Comparison of ENCODE assay signal across 34 cellular contexts in the genomic region with DNA sequence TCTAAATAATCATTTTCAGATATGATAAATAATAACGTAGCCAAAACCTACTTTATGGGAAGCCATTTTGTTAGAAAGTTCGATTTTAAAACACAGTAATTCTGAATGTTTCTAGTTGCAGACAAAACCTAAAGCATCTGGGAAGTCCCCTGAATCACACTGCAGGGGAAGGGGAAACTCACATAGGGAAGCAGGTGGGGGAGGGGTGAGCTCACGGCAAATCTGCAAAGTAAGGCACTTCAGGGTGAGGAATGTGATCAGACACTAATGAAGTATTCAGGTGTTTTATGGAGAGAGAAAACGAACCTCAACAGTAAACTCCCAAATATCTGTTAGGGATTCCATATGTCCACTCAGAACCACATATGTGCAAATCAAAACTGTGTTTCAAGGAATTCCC.
"Had no signal": no experiment of that assay in that cellular context is flagged by ENCODE, and none has a peak within 500 bp of the region (broad histone marks: within the 10 kb centered on the region; RNA-seq: fewer than 3 reads in every experiment).

No MANE protein-coding gene starts in this region.

- H3K4me1 ChIP-seq: colonic mucosa, left lung, prostate gland, testis had no signal

- DNase-seq: activated CD4-positive, alpha-beta memory T cell treated with anti-CD3 and anti-CD28 coated beads, Interleukin-2, amount 10 ng/mL, durations not matched to agents 7 days and 5 days; activated CD4-positive, alpha-beta T cell treated with anti-CD3 and anti-CD28 coated beads, Interleukin-2, amount 10 ng/mL, durations not matched to agents 24 days and 14 days; activated CD8-positive, alpha-beta memory T cell treated with anti-CD3 and anti-CD28 coated beads, Interleukin-2, amount 50 U/mL, for 48 hours; activated gamma-delta T cell; activated naive CD4-positive, alpha-beta T cell treated with anti-CD3 and anti-CD28 coated beads, Interleukin-2, amount 10 ng/mL, durations not matched to agents 7 days and 5 days; activated naive CD8-positive, alpha-beta T cell treated with anti-CD3 and anti-CD28 coated beads, Interleukin-2, amount 10 ng/mL, durations not matched to agents 7 days and 5 days; activated T-cell treated with anti-CD3 and anti-CD28 coated beads, Interleukin-2, amount 50 U/mL, for 24 hours; cerebellar nuclear complex; colonic mucosa; dorsolateral prefrontal cortex; effector memory CD4-positive, alpha-beta T cell; kidney glomerular epithelial cell; left lung; naive B cell; nephron progenitor cell; ovary; retina; stimulated activated CD4-positive, alpha-beta T cell treated with anti-CD3 and anti-CD28 coated beads, Interleukin-12 subunit alpha, Interleukin-12 subunit beta, amount 100 ng/mL, for 4 hours; stimulated activated CD4-positive, alpha-beta T cell treated with anti-CD3 and anti-CD28 coated beads, Interleukin-4, amount 100 ng/mL, for 1 hour; stimulated activated naive CD8-positive, alpha-beta T cell treated with anti-CD3 and anti-CD28 coated beads, Interleukin-15, Interleukin-2, amounts not matched to agents 100 U/mL and 50 U/mL, for 24 hours; testis; trophoblast cell had no signal

- H3K4me3 ChIP-seq: ascending aorta, cardiac muscle cell, colonic mucosa, dorsolateral prefrontal cortex, gastroesophageal sphincter, hepatocyte, left lung, ovary, prostate gland, skin epidermis, testis had no signal

- H3K9me3 ChIP-seq: ascending aorta, colonic mucosa, gastroesophageal sphincter, left lung, ovary, prostate gland, testis had no signal

- H3K4me1 Mint-ChIP-seq: activated CD4-positive, alpha-beta memory T cell treated with anti-CD3 and anti-CD28 coated beads, Interleukin-2, amount 10 ng/mL, durations not matched to agents 7 days and 5 days; activated CD4-positive, alpha-beta T cell treated with anti-CD3 and anti-CD28 coated beads, Interleukin-2, amount 10 ng/mL, durations not matched to agents 24 days and 14 days; activated naive CD4-positive, alpha-beta T cell treated with anti-CD3 and anti-CD28 coated beads, Interleukin-2, amount 10 ng/mL, durations not matched to agents 7 days and 5 days; activated naive CD8-positive, alpha-beta T cell treated with anti-CD3 and anti-CD28 coated beads, Interleukin-2, amount 10 ng/mL, durations not matched to agents 7 days and 5 days; mesothelial cell of epicardium; nephron progenitor cell had no signal

- H3K4me2 ChIP-seq: hepatocyte had no signal

- H3K9me3 Mint-ChIP-seq: activated CD4-positive, alpha-beta memory T cell treated with anti-CD3 and anti-CD28 coated beads, Interleukin-2, amount 10 ng/mL, durations not matched to agents 7 days and 5 days; activated CD4-positive, alpha-beta T cell treated with anti-CD3 and anti-CD28 coated beads, Interleukin-2, amount 10 ng/mL, durations not matched to agents 24 days and 14 days; activated naive CD4-positive, alpha-beta T cell treated with anti-CD3 and anti-CD28 coated beads, Interleukin-2, amount 10 ng/mL, durations not matched to agents 7 days and 5 days; activated naive CD8-positive, alpha-beta T cell treated with anti-CD3 and anti-CD28 coated beads, Interleukin-2, amount 10 ng/mL, durations not matched to agents 7 days and 5 days; activated T-cell treated with anti-CD3 and anti-CD28 coated beads, Interleukin-2, amount 50 U/mL, for 24 hours; brain; mesothelial cell of epicardium; naive B cell; nephron progenitor cell had no signal

- H2AFZ ChIP-seq: hepatocyte had no signal

- H3K27me3 ChIP-seq: ascending aorta, cardiac muscle cell, colonic mucosa, dorsolateral prefrontal cortex, gastroesophageal sphincter, hepatocyte, left lung, ovary, testis had no signal

- FAIRE-seq: urothelium cell line had no signal

- H3K27me3 Mint-ChIP-seq: activated CD4-positive, alpha-beta T cell treated with anti-CD3 and anti-CD28 coated beads, Interleukin-2, amount 10 ng/mL, durations not matched to agents 24 days and 14 days; activated naive CD4-positive, alpha-beta T cell treated with anti-CD3 and anti-CD28 coated beads, Interleukin-2, amount 10 ng/mL, durations not matched to agents 7 days and 5 days; brain had no signal

- ATAC-seq: activated CD4-positive, CD25-positive, alpha-beta regulatory T cell treated with anti-CD3 and anti-CD28 coated beads, Interleukin-2, amount 50 U/mL, for 24 hours; gastroesophageal sphincter; left lung; sciatic nerve; stimulated activated naive CD8-positive, alpha-beta T cell treated with anti-CD3 and anti-CD28 coated beads, Interleukin-15, Interleukin-2, amounts not matched to agents 100 U/mL and 50 U/mL, for 24 hours had no signal

- H3K36me3 ChIP-seq: ascending aorta, cardiac muscle cell, colonic mucosa, gastroesophageal sphincter, left lung, ovary, prostate gland had no signal

- H3K27ac Mint-ChIP-seq: activated CD4-positive, alpha-beta memory T cell treated with anti-CD3 and anti-CD28 coated beads, Interleukin-2, amount 10 ng/mL, durations not matched to agents 7 days and 5 days; activated CD4-positive, alpha-beta T cell treated with anti-CD3 and anti-CD28 coated beads, Interleukin-2, amount 10 ng/mL, durations not matched to agents 24 days and 14 days; activated naive CD4-positive, alpha-beta T cell treated with anti-CD3 and anti-CD28 coated beads, Interleukin-2, amount 10 ng/mL, durations not matched to agents 7 days and 5 days; activated naive CD8-positive, alpha-beta T cell treated with anti-CD3 and anti-CD28 coated beads, Interleukin-2, amount 10 ng/mL, durations not matched to agents 7 days and 5 days; activated T-cell treated with anti-CD3 and anti-CD28 coated beads, Interleukin-2, amount 50 U/mL, for 24 hours; brain; mesothelial cell of epicardium; naive B cell; nephron progenitor cell had no signal

- H3K27ac ChIP-seq: ascending aorta, cardiac muscle cell, colonic mucosa, dorsolateral prefrontal cortex, gastroesophageal sphincter, hepatocyte, left lung, ovary, prostate gland, skin epidermis, testis, VCaP had no signal

- H3K36me3 Mint-ChIP-seq: activated naive CD4-positive, alpha-beta T cell treated with anti-CD3 and anti-CD28 coated beads, Interleukin-2, amount 10 ng/mL, durations not matched to agents 7 days and 5 days; activated naive CD8-positive, alpha-beta T cell treated with anti-CD3 and anti-CD28 coated beads, Interleukin-2, amount 10 ng/mL, durations not matched to agents 7 days and 5 days; brain; mesothelial cell of epicardium; naive B cell had no signal

- H3K4me3 Mint-ChIP-seq: activated CD4-positive, alpha-beta memory T cell treated with anti-CD3 and anti-CD28 coated beads, Interleukin-2, amount 10 ng/mL, durations not matched to agents 7 days and 5 days; activated CD4-positive, alpha-beta T cell treated with anti-CD3 and anti-CD28 coated beads, Interleukin-2, amount 10 ng/mL, durations not matched to agents 24 days and 14 days; activated naive CD4-positive, alpha-beta T cell treated with anti-CD3 and anti-CD28 coated beads, Interleukin-2, amount 10 ng/mL, durations not matched to agents 7 days and 5 days; activated naive CD8-positive, alpha-beta T cell treated with anti-CD3 and anti-CD28 coated beads, Interleukin-2, amount 10 ng/mL, durations not matched to agents 7 days and 5 days; activated T-cell treated with anti-CD3 and anti-CD28 coated beads, Interleukin-2, amount 50 U/mL, for 24 hours; brain; mesothelial cell of epicardium; naive B cell; nephron progenitor cell had no signal
